Comparison of ENCODE assay signal across 17 cellular contexts in the genomic region with DNA sequence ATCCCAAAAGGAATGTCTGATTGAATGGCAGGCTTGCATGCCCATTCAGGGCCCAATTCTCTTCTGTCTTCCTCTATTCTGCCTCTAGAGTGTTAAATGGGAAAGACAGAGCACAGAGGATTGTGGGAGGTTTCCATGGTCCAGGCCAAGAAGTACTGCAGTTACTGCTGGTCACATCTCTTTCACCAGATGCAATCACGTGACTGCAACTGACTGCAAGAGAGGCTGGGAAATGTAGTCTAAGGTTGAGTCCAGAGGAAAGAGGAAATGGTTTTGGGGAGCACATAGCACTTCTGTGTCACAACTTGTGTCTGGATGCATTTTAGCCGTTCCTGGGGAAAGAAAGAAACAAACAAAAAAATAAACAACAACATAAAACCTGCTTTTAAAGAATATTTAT.
DNase-seq lines count a peak whose midpoint lies in the region; ATAC-seq lines count a peak whose summit lies in the region.
"Had no signal": no experiment of that assay in that cellular context is flagged by ENCODE, and none has a peak within 500 bp of the region (broad histone marks: within the 10 kb centered on the region; RNA-seq: fewer than 3 reads in every experiment).

No MANE protein-coding gene starts in this region.

- no peak overlapping the region for H3K9ac ChIP-seq in GM23248
- H3K9ac ChIP-seq: KMS-11 had no signal

- H3K4me2 ChIP-seq in GM23248 (ENCODE audit: unreplicated experiment), result no peak overlapping the region
- H3K4me2 ChIP-seq: KMS-11 had no signal

- H3K9me3 ChIP-seq in GM23248 (ENCODE audit: low read depth), result no peaks in the 10 kb centered on the region
- H3K9me3 ChIP-seq: thyroid gland had no signal

- no peaks in the 10 kb centered on the region for H3K9me2 ChIP-seq in GM23248 (ENCODE audit: insufficient read depth)

- H4K20me1 ChIP-seq in GM23248 (ENCODE audit: insufficient read depth), result no peaks in the 10 kb centered on the region

- DNase-seq in GM23248 (peak; percentile 20), M059J (ENCODE audit: low read depth) (peak; percentile 9), UCSD-AML1 (lab: John Stamatoyannopoulos, UW; ENCODE audit: unreplicated experiment) (peak; percentile 26), left kidney (ENCODE audit: low read depth, low spot score) (peak; percentile 2), NCI-H1092 treated with DMSO at 0.1 percent for 48 hours (lab: John Stamatoyannopoulos, UW) (no peak)
- DNase-seq in activated CD8-positive, alpha-beta memory T cell treated with anti-CD3 and anti-CD28 coated beads for 24 hours, result no peak
- DNase-seq: C1 segment of cervical spinal cord; dermis blood vessel endothelial cell; NCI-H2029; NCI-H524 treated with DMSO at 0.1 percent for 48 hours; nephron progenitor cell; stimulated activated CD4-positive, alpha-beta T cell treated with anti-CD3 and anti-CD28 coated beads, Interleukin-2, amount 100 ng/mL, for 24 hours; stimulated activated CD8-positive, alpha-beta memory T cell treated with anti-CD3 and anti-CD28 coated beads, Interleukin-4, amount 100 ng/mL, for 48 hours; thyroid gland had no signal

- 0 out of 2 replicates have a peak, but pooled peaks cover 4% of the 10 kb centered on the region for H3K27me3 ChIP-seq in GM23248 (replicated peaks; ENCODE audit: insufficient read depth)
- H3K27me3 ChIP-seq: thyroid gland had no signal

- no peaks in the 10 kb centered on the region for H3F3A ChIP-seq in GM23248 (ENCODE audit: insufficient read depth)

- H3K36me3 ChIP-seq in GM23248 (ENCODE audit: low read depth), result no peaks in the 10 kb centered on the region
- H3K36me3 ChIP-seq: thyroid gland had no signal

- H3K27ac ChIP-seq in GM23248, result no peak overlapping the region
- H3K27ac ChIP-seq: KMS-11, thyroid gland had no signal

- 10 to 12% methylated on average over 2 of the region's 2 CpGs for WGBS in GM23248 (ENCODE audit: low coverage in 1 of 2, low lambda C conversion rate in 2 of 2, missing lambda C conversion rate in 2 of 2), 2 experiments

- H3K4me1 ChIP-seq in GM23248 (ENCODE audit: insufficient read depth), result no peaks in the 10 kb centered on the region
- H3K4me1 ChIP-seq: thyroid gland had no signal

- H2AFZ ChIP-seq in GM23248, result no peak overlapping the region

- in situ Hi-C loops in GM23248 (cut with MboI), result no loop called here

- no peak for ATAC-seq in GM21381 (IDR thresholded peaks at IDR 0.05; ENCODE audit: unreplicated experiment)
- ATAC-seq: Right ventricle myocardium inferior had no signal

- no peaks in the 10 kb centered on the region for H3K79me2 ChIP-seq in GM23248 (ENCODE audit: insufficient read depth)

- no peak overlapping the region for H3K4me3 ChIP-seq in GM23248
- H3K4me3 ChIP-seq: thyroid gland had no signal

Comparison
In these comparisons a context has a peak if more than half of its experiments do, and no peak if none do; other contexts are left out.
1. DNase-seq: peak in GM23248 (single experiment), M059J (single experiment), UCSD-AML1 (single experiment) and left kidney (single experiment); none in NCI-H1092 treated with DMSO at 0.1 percent for 48 hours (single experiment) and activated CD8-positive, alpha-beta memory T cell treated with anti-CD3 and anti-CD28 coated beads for 24 hours (single experiment).